In genomic region chr18:63259581-63259830, GRCh38 we compare ENCODE assay signal across 19 cellular contexts.
DNase-seq lines count a peak whose midpoint lies in the region; ATAC-seq and TF ChIP-seq lines count a peak whose summit lies in the region.
"Had no signal": no experiment of that assay in that cellular context is flagged by ENCODE, and none has a peak within 500 bp of the region (broad histone marks: within the 10 kb centered on the region; RNA-seq: fewer than 3 reads in every experiment).

No MANE protein-coding gene starts in this region.

- no peak for TF ChIP-seq POLR2A in esophagus muscularis mucosa (IDR thresholded peaks at IDR 0.05; ENCODE audit: low read depth)

- H3K9me3 Mint-ChIP-seq in CD4-positive, CD25-positive, alpha-beta regulatory T cell: peaks cover 0 to 4% (median 0%) of the 10 kb centered on the region in 7 donors
- H3K9me3 Mint-ChIP-seq: activated B cell treated with CpG ODN at 0.5 μM for 24 hours, HFFc6, naive B cell had no signal

- peaks cover 15% of the 10 kb centered on the region for H3K4me1 ChIP-seq in CD4-positive, CD25-positive, alpha-beta regulatory T cell (ENCODE audit: control insufficient read depth, insufficient read depth, low read length, poor library complexity, severe bottlenecking)
- peaks cover 21 to 82% (median 82%) of the 10 kb centered on the region in 4 donors for H3K4me1 ChIP-seq in esophagus muscularis mucosa
- H3K4me1 ChIP-seq in psoas muscle: peaks cover 47% of the 10 kb centered on the region
- peaks cover 0 to 18% of the 10 kb centered on the region in 2 donors for H3K4me1 ChIP-seq in ascending aorta
- H3K4me1 ChIP-seq: Caco-2, SJCRH30 had no signal

- ATAC-seq in CD4-positive, CD25-positive, alpha-beta regulatory T cell (ENCODE audit: low read depth in 2 of 2): no peak
- no peak for ATAC-seq in psoas muscle

- no peak overlapping the region for H3K4me3 ChIP-seq in CD4-positive, CD25-positive, alpha-beta regulatory T cell (ENCODE audit: low read depth, low read length)
- H3K4me3 ChIP-seq in esophagus muscularis mucosa: no peak overlapping the region
- no peak overlapping the region for H3K4me3 ChIP-seq in psoas muscle
- H3K4me3 ChIP-seq in ascending aorta: no peak overlapping the region
- H3K4me3 ChIP-seq: SJCRH30, stomach had no signal

- WGBS in esophagus muscularis mucosa: 80% methylated on average over 5 of the region's 5 CpGs
- WGBS in psoas muscle, 3 donors: 57 to 78% (median 59%) methylated on average over 5 of the region's 5 CpGs

- peaks cover 33 to 86% (median 63%) of the 10 kb centered on the region in 4 donors for H3K4me1 Mint-ChIP-seq in CD4-positive, CD25-positive, alpha-beta regulatory T cell

- H3K36me3 Mint-ChIP-seq in CD4-positive, CD25-positive, alpha-beta regulatory T cell: peaks cover 69% of the 10 kb centered on the region

- H3K36me3 ChIP-seq in CD4-positive, CD25-positive, alpha-beta regulatory T cell (ENCODE audit: control insufficient read depth, insufficient read depth, low read length): peaks cover 10% of the 10 kb centered on the region
- H3K36me3 ChIP-seq in esophagus muscularis mucosa (no peaks in the 10 kb centered on the region), psoas muscle (ENCODE audit: insufficient read depth in 1 of 2, low read depth in 1 of 2) (no peaks in the 10 kb centered on the region), ascending aorta (no peaks in the 10 kb centered on the region)
- H3K36me3 ChIP-seq: SJCRH30, stomach had no signal

- no peaks in the 10 kb centered on the region for H3K27me3 Mint-ChIP-seq in CD4-positive, CD25-positive, alpha-beta regulatory T cell
- H3K27me3 Mint-ChIP-seq: activated B cell treated with CpG ODN at 0.5 μM for 24 hours, naive B cell had no signal

- intact Hi-C loops in esophagus muscularis mucosa (cut with DNase I) (loop anchor here (2.0 kb wide), 1 partner anchor 61 kb away; no protein-coding TSS in a partner anchor), psoas muscle (cut with DNase I) (loop anchor here in 1 of 2 donors (5.0 kb wide), 1 partner anchor 77 kb away; no protein-coding TSS in a partner anchor), ascending aorta (cut with DNase I) (no loop called here)

- no peak for DNase-seq in CD4-positive, CD25-positive, alpha-beta regulatory T cell
- DNase-seq in NCI-H146 (lab: John Stamatoyannopoulos, UW) (peak; percentile 97), esophagus muscularis mucosa (ENCODE audit: extremely low spot score) (no peak), psoas muscle (no peak), hepatic stellate cell (ENCODE audit: low spot score) (no peak), ascending aorta (ENCODE audit: low spot score in 2 of 2) (no peak), GM19240 (ENCODE audit: insufficient read length, low spot score) (no peak)
- no peak for DNase-seq in activated effector memory CD4-positive, alpha-beta T cell treated with anti-CD3 and anti-CD28 coated beads, Interleukin-2, amount 50 U/mL, for 16 hours
- DNase-seq: activated B cell treated with CpG ODN at 0.5 μM for 24 hours; activated naive CD4-positive, alpha-beta T cell; Caco-2; HFFc6; naive B cell; NCI-H187; OCI-M1; SJCRH30; stimulated activated CD4-positive, alpha-beta T cell treated with anti-CD3 and anti-CD28 coated beads, Interleukin-15, amount 100 ng/mL, for 24 hours; stomach had no signal

- H3K27ac Mint-ChIP-seq in CD4-positive, CD25-positive, alpha-beta regulatory T cell: peak overlapping the region; percentile 14 to 86 (median 70)
- H3K27ac Mint-ChIP-seq: activated B cell treated with CpG ODN at 0.5 μM for 24 hours, HFFc6 had no signal

- H3K4me3 Mint-ChIP-seq in CD4-positive, CD25-positive, alpha-beta regulatory T cell: peak overlapping the region in 1 of 4 donors; percentile 14
- H3K4me3 Mint-ChIP-seq: activated B cell treated with CpG ODN at 0.5 μM for 24 hours, HFFc6, naive B cell had no signal

- no peak for TF ChIP-seq EP300 in esophagus muscularis mucosa (IDR thresholded peaks at IDR 0.05)

- H3K27ac ChIP-seq in CD4-positive, CD25-positive, alpha-beta regulatory T cell (ENCODE audit: insufficient read depth, low read length, poor library complexity, severe bottlenecking): peak overlapping the region; percentile 37
- H3K27ac ChIP-seq in esophagus muscularis mucosa (replicated peaks in 1 of 4) (peak overlapping the region; percentile 84 to 89 (median 87)), psoas muscle (peak overlapping the region; percentile 79), ascending aorta (no peak overlapping the region)
- H3K27ac ChIP-seq: epithelial cell of prostate, SJCRH30 had no signal

- no peaks in the 10 kb centered on the region for H3K27me3 ChIP-seq in CD4-positive, CD25-positive, alpha-beta regulatory T cell (ENCODE audit: control insufficient read depth, insufficient read depth, low read length)
- H3K27me3 ChIP-seq in esophagus muscularis mucosa: no peaks in the 10 kb centered on the region
- H3K27me3 ChIP-seq in psoas muscle (ENCODE audit: insufficient read depth in 3 of 3, low read length in 2 of 3): no peaks in the 10 kb centered on the region
- no peaks in the 10 kb centered on the region for H3K27me3 ChIP-seq in ascending aorta
- H3K27me3 ChIP-seq: SJCRH30, stomach had no signal

- TF ChIP-seq CTCF in esophagus muscularis mucosa (IDR thresholded peaks at IDR 0.05): no peak
- no peak for TF ChIP-seq CTCF in psoas muscle (IDR thresholded peaks at IDR 0.05)
- no peak for TF ChIP-seq CTCF in ascending aorta (IDR thresholded peaks at IDR 0.05)

- H3K9me3 ChIP-seq in CD4-positive, CD25-positive, alpha-beta regulatory T cell (ENCODE audit: control insufficient read depth in 2 of 2, low read length in 2 of 2): no peaks in the 10 kb centered on the region
- no peaks in the 10 kb centered on the region for H3K9me3 ChIP-seq in esophagus muscularis mucosa
- H3K9me3 ChIP-seq in psoas muscle: no peaks in the 10 kb centered on the region
- H3K9me3 ChIP-seq in ascending aorta: no peaks in the 10 kb centered on the region
- H3K9me3 ChIP-seq: Caco-2, SJCRH30, stomach had no signal

Comparison
In these comparisons a context has a peak if more than half of its experiments do, and no peak if none do; other contexts are left out.
1. H3K27ac ChIP-seq: peak in CD4-positive, CD25-positive, alpha-beta regulatory T cell (single experiment), esophagus muscularis mucosa (4 of 4) and psoas muscle (single experiment); none in ascending aorta (0 of 2).